Comparison of ENCODE assay signal across 17 cellular contexts in genomic region chr2:236237468-236238190, GRCh38. TPM values are rescaled to one million over a fixed set of nuclear protein-coding genes. Genes with fewer than 3 reads are reported as not detected.
DNase-seq lines count a peak whose midpoint lies in the region; ATAC-seq lines count a peak whose summit lies in the region.
"Had no signal": no experiment of that assay in that cellular context is flagged by ENCODE, and none has a peak within 500 bp of the region (broad histone marks: within the 10 kb centered on the region; RNA-seq: fewer than 3 reads in every experiment).

No MANE protein-coding gene starts in this region.

- no peaks in the 10 kb centered on the region for H3K36me3 Mint-ChIP-seq in stimulated activated memory B cell treated with anti-CD40 and anti-IgM and Interleukin-4, amounts not matched to agents 10 μg/mL and 1 μg/mL and 100 μg/mL, for 72 hours
- H3K36me3 Mint-ChIP-seq in activated CD4-positive, alpha-beta T cell treated with anti-CD3 and anti-CD28 coated beads for 36 hours (ENCODE audit: low read depth): no peaks in the 10 kb centered on the region
- H3K36me3 Mint-ChIP-seq: CD8-positive, alpha-beta memory T cell had no signal

- H3K4me3 ChIP-seq in ectodermal cell (ENCODE audit: insufficient read depth, low read depth, low read length): peak overlapping the region; percentile 6
- H3K4me3 ChIP-seq: uterus had no signal

- peaks cover 59% of the 10 kb centered on the region for H3K27me3 Mint-ChIP-seq in stimulated activated memory B cell treated with anti-CD40 and anti-IgM and Interleukin-4, amounts not matched to agents 10 μg/mL and 1 μg/mL and 100 μg/mL, for 72 hours
- peaks cover 43% of the 10 kb centered on the region for H3K27me3 Mint-ChIP-seq in activated CD4-positive, alpha-beta T cell treated with anti-CD3 and anti-CD28 coated beads for 36 hours

- peaks cover 43% of the 10 kb centered on the region for H3K27me3 ChIP-seq in ectodermal cell (ENCODE audit: control insufficient read depth, insufficient read depth, low read length, poor library complexity, severe bottlenecking)

- H3K27ac Mint-ChIP-seq in stimulated activated memory B cell treated with anti-CD40 and anti-IgM and Interleukin-4, amounts not matched to agents 10 μg/mL and 1 μg/mL and 100 μg/mL, for 72 hours: no peak overlapping the region
- no peak overlapping the region for H3K27ac Mint-ChIP-seq in activated CD4-positive, alpha-beta T cell treated with anti-CD3 and anti-CD28 coated beads for 36 hours
- H3K27ac Mint-ChIP-seq: activated CD8-positive, alpha-beta T cell treated with anti-CD3 and anti-CD28 coated beads for 36 hours had no signal

- WGBS in ectodermal cell, 2 experiments: 13 to 14% methylated on average over 64 of the region's 64 CpGs

- DNase-seq in NCI-H1417 (lab: John Stamatoyannopoulos, UW): peak in 2 of 3 experiments; percentile 15 to 16
- no peak for DNase-seq in NCI-H1417 treated with DMSO at 0.1 percent for 48 hours (lab: John Stamatoyannopoulos, UW)
- peak; percentile 76 for DNase-seq in iPS-NIHi7 (ENCODE audit: extremely low spot score)
- no peak for DNase-seq in activated CD4-positive, alpha-beta T cell treated with anti-CD3 and anti-CD28 coated beads for 36 hours
- DNase-seq in epidermal melanocyte (ENCODE audit: insufficient read length, low spot score): no peak
- DNase-seq: activated CD8-positive, alpha-beta T cell treated with anti-CD3 and anti-CD28 coated beads for 36 hours; CD8-positive, alpha-beta memory T cell; foreskin fibroblast; kidney glomerular epithelial cell; NCI-H1048; OCI-M1; stimulated activated CD4-positive, alpha-beta T cell treated with anti-CD3 and anti-CD28 coated beads, Interleukin-1b, Interleukin-23, amount 100 ng/mL, for 48 hours; uterus had no signal

- peaks cover 13% of the 10 kb centered on the region for H3K4me1 ChIP-seq in ectodermal cell (ENCODE audit: control insufficient read depth, insufficient read depth, low read length)

- ATAC-seq in stimulated activated memory B cell treated with anti-CD40 and anti-IgM and Interleukin-4, amounts not matched to agents 10 μg/mL and 1 μg/mL and 100 μg/mL, for 72 hours: peak; percentile 54
- no peak for ATAC-seq in GM21717 (IDR thresholded peaks at IDR 0.05; ENCODE audit: unreplicated experiment)
- ATAC-seq in activated CD4-positive, alpha-beta T cell treated with anti-CD3 and anti-CD28 coated beads for 36 hours: no peak
- ATAC-seq: activated CD8-positive, alpha-beta T cell treated with anti-CD3 and anti-CD28 coated beads for 36 hours had no signal

- H3K36me3 ChIP-seq in ectodermal cell (ENCODE audit: control insufficient read depth, insufficient read depth, low read length): no peaks in the 10 kb centered on the region
- H3K36me3 ChIP-seq: uterus had no signal

- H3K4me1 Mint-ChIP-seq in stimulated activated memory B cell treated with anti-CD40 and anti-IgM and Interleukin-4, amounts not matched to agents 10 μg/mL and 1 μg/mL and 100 μg/mL, for 72 hours: no peaks in the 10 kb centered on the region
- H3K4me1 Mint-ChIP-seq in activated CD4-positive, alpha-beta T cell treated with anti-CD3 and anti-CD28 coated beads for 36 hours: peaks cover 2% of the 10 kb centered on the region

- no peak overlapping the region for H3K27ac ChIP-seq in ectodermal cell (ENCODE audit: insufficient read depth, low read depth, low read length, poor library complexity, severe bottlenecking)
- H3K27ac ChIP-seq: uterus had no signal

- intact Hi-C loops in activated CD4-positive, alpha-beta T cell treated with anti-CD3 and anti-CD28 coated beads for 36 hours (cut with DNase I, micrococcal nuclease): no loop called here

- CTCF ChIA-PET in activated CD4-positive, alpha-beta T cell treated with anti-CD3 and anti-CD28 coated beads for 36 hours (lab: Charles Lee): interaction anchor here (0.7 kb wide), 1 partner anchor 62 kb away, joined by 3 read pairs; no protein-coding TSS in a partner anchor

- H3K9me3 Mint-ChIP-seq in stimulated activated memory B cell treated with anti-CD40 and anti-IgM and Interleukin-4, amounts not matched to agents 10 μg/mL and 1 μg/mL and 100 μg/mL, for 72 hours: peaks cover 8% of the 10 kb centered on the region
- peaks cover 2% of the 10 kb centered on the region for H3K9me3 Mint-ChIP-seq in activated CD4-positive, alpha-beta T cell treated with anti-CD3 and anti-CD28 coated beads for 36 hours (ENCODE audit: low read depth)
- H3K9me3 Mint-ChIP-seq: activated CD8-positive, alpha-beta T cell treated with anti-CD3 and anti-CD28 coated beads for 36 hours had no signal

- POLR2A ChIA-PET in activated CD4-positive, alpha-beta T cell treated with anti-CD3 and anti-CD28 coated beads for 36 hours (lab: Charles Lee): no interaction called here

- no peak overlapping the region for H3K4me3 Mint-ChIP-seq in stimulated activated memory B cell treated with anti-CD40 and anti-IgM and Interleukin-4, amounts not matched to agents 10 μg/mL and 1 μg/mL and 100 μg/mL, for 72 hours
- H3K4me3 Mint-ChIP-seq in activated CD4-positive, alpha-beta T cell treated with anti-CD3 and anti-CD28 coated beads for 36 hours: no peak overlapping the region
- H3K4me3 Mint-ChIP-seq: activated CD8-positive, alpha-beta T cell treated with anti-CD3 and anti-CD28 coated beads for 36 hours; CD8-positive, alpha-beta memory T cell had no signal

- no peaks in the 10 kb centered on the region for H3K9me3 ChIP-seq in ectodermal cell (ENCODE audit: control insufficient read depth, low read length)
- H3K9me3 ChIP-seq: uterus had no signal

RNA-seq across cellular contexts. Expression of gene ASB18, which starts 26.6 kb away (rescaled TPM):
- polyA plus RNA-seq in ectodermal cell (2013, experiment 1 of 4): not detected
- not detected for polyA plus RNA-seq in ectodermal cell (2013, experiment 2 of 4)
- polyA plus RNA-seq in ectodermal cell (2013, experiment 3 of 4): not detected
- not detected for polyA plus RNA-seq in ectodermal cell (2013, experiment 4 of 4)
- total RNA-seq in activated CD4-positive, alpha-beta T cell treated with anti-CD3 and anti-CD28 coated beads for 36 hours: not detected
- total RNA-seq: activated CD8-positive, alpha-beta T cell treated with anti-CD3 and anti-CD28 coated beads for 36 hours; CD8-positive, alpha-beta memory T cell; NCI-H460; uterus had no signal
- polyA plus RNA-seq: CD8-positive, alpha-beta memory T cell had no signal

Comparison
In these comparisons a context has a peak if more than half of its experiments do, and no peak if none do; other contexts are left out.
1. DNase-seq: peak in NCI-H1417 (2 of 3) and iPS-NIHi7 (single experiment); none in NCI-H1417 treated with DMSO at 0.1 percent for 48 hours (single experiment), activated CD4-positive, alpha-beta T cell treated with anti-CD3 and anti-CD28 coated beads for 36 hours (single experiment) and epidermal melanocyte (single experiment).